In genomic region chr3:197309528-197310361, GRCh38 we compare ENCODE assay signal across 9 cellular contexts. TPM values are rescaled to one million over a fixed set of nuclear protein-coding genes. Genes with fewer than 3 reads are reported as not detected.
DNase-seq lines count a peak whose midpoint lies in the region; ATAC-seq and TF ChIP-seq lines count a peak whose summit lies in the region.
"Had no signal": no experiment of that assay in that cellular context is flagged by ENCODE, and none has a peak within 500 bp of the region (broad histone marks: within the 10 kb centered on the region; RNA-seq: fewer than 3 reads in every experiment).

No MANE protein-coding gene starts in this region.

- H3K4me3 ChIP-seq in fibroblast of the aortic adventitia (ENCODE audit: low read depth, low read length) (no peak overlapping the region), skeletal muscle tissue (ENCODE audit: low read length in 3 of 3) (peak overlapping the region in 1 of 3 donors; percentile 4)

- no peak for TF ChIP-seq CTCF in fibroblast of the aortic adventitia (IDR thresholded peaks at IDR 0.05; ENCODE audit: insufficient read depth, low read length)

- DNase-seq in HCEC 1CT, result peak; percentile 97
- peak; percentile 53 for DNase-seq in SK-MEL-5 (ENCODE audit: low read depth, low spot score)
- peak; percentile 95 for DNase-seq in fibroblast of the aortic adventitia (ENCODE audit: low read depth)
- DNase-seq in stimulated activated CD4-positive, alpha-beta T cell treated with anti-CD3 and anti-CD28 coated beads, Interleukin-2, amount 100 ng/mL, for 24 hours, result no peak
- DNase-seq in activated CD4-positive, CD25-positive, alpha-beta regulatory T cell (lab: John Stamatoyannopoulos, UW), result no peak
- DNase-seq in germinal center (ENCODE audit: low spot score), result no peak
- DNase-seq: stimulated activated CD4-positive, alpha-beta T cell treated with anti-CD3 and anti-CD28 coated beads, Interleukin-4, amount 100 ng/mL, for 24 hours had no signal

- H3K9ac ChIP-seq in skeletal muscle tissue (ENCODE audit: low read depth in 1 of 3, low read length in 3 of 3), result peak overlapping the region in 1 of 3 donors; percentile 3

- no peak for ATAC-seq in GM18498 (IDR thresholded peaks at IDR 0.05; ENCODE audit: unreplicated experiment)

- H3K27ac ChIP-seq in skeletal muscle tissue (ENCODE audit: low read depth, low read length), result peak overlapping the region; percentile 48

- in situ Hi-C loops in SK-MEL-5 (cut with HindIII; ENCODE audit: low pct_unique_long_range_greater_than_20kb, low sequenced_read_pairs), result no loop called here

- H3K27me3 ChIP-seq in skeletal muscle tissue (ENCODE audit: control insufficient read depth in 3 of 3, insufficient read depth in 3 of 3, low read length in 3 of 3), result no peaks in the 10 kb centered on the region

- no peaks in the 10 kb centered on the region for H3K36me3 ChIP-seq in skeletal muscle tissue (ENCODE audit: control insufficient read depth in 3 of 3, insufficient read depth in 3 of 3, low read length in 3 of 3)

- peaks cover 6 to 10% (median 7%) of the 10 kb centered on the region in 3 donors for H3K4me1 ChIP-seq in skeletal muscle tissue (ENCODE audit: control insufficient read depth in 3 of 3, insufficient read depth in 3 of 3, low read length in 3 of 3)

- H3K9me3 ChIP-seq in skeletal muscle tissue (ENCODE audit: control insufficient read depth in 3 of 3, low read length in 3 of 3), result no peaks in the 10 kb centered on the region

RNA-seq across cellular contexts. Expression of gene DLG1, which starts 11.3 kb away (rescaled TPM):
- 28.9 and 33.6 TPM in 2 replicates for total RNA-seq in SK-MEL-5 (2014; rRNA removed; shearing (Covaris generic))
- polyA plus RNA-seq in SK-MEL-5 (2015; cell fraction: cytosol; rRNA removed), result 30.8 and 46.7 TPM in 2 replicates
- polyA plus RNA-seq in SK-MEL-5 (2015; cell fraction: nucleus; rRNA removed), result 103 and 137 TPM in 2 replicates
- total RNA-seq in fibroblast of the aortic adventitia (ENCODE audit: low replicate concordance) (47.3 and 49.6 TPM in 2 replicates), skeletal muscle tissue (62.1 TPM)

Comparison
In these comparisons a context has a peak if more than half of its experiments do, and no peak if none do; other contexts are left out.
1. DNase-seq: peak in HCEC 1CT (single experiment), SK-MEL-5 (single experiment) and fibroblast of the aortic adventitia (single experiment); none in stimulated activated CD4-positive, alpha-beta T cell treated with anti-CD3 and anti-CD28 coated beads, Interleukin-2, amount 100 ng/mL, for 24 hours (0 of 2), activated CD4-positive, CD25-positive, alpha-beta regulatory T cell (0 of 4) and germinal center (single experiment).